In genomic region chr10:87504667-87505365, GRCh38 we compare ENCODE assay signal across 1 cellular context.
A peak's percentile ranks its signal among the peaks of the same experiment; 100 is the strongest.
TF ChIP-seq lines count a peak whose summit lies in the region.

A gene with protein sequence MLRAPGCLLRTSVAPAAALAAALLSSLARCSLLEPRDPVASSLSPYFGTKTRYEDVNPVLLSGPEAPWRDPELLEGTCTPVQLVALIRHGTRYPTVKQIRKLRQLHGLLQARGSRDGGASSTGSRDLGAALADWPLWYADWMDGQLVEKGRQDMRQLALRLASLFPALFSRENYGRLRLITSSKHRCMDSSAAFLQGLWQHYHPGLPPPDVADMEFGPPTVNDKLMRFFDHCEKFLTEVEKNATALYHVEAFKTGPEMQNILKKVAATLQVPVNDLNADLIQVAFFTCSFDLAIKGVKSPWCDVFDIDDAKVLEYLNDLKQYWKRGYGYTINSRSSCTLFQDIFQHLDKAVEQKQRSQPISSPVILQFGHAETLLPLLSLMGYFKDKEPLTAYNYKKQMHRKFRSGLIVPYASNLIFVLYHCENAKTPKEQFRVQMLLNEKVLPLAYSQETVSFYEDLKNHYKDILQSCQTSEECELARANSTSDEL (plus strand): TSS chr10:87504893. CDS start chr10:87504916, 23 bp downstream.

TF ChIP-seq in K562, 482 proteins besides CTCF, POLR2A, EP300 and RAD21 (continued from another document and continues in another):
- TF ChIP-seq ELK3 (CRISPR knock-in tag; IDR thresholded peaks at IDR 0.05) (no peak), CSDE1 (IDR thresholded peaks at IDR 0.05) (no peak), PTTG1 (tag; IDR thresholded peaks at IDR 0.05; ENCODE audit: low read depth) (no peak), ILK (tag; IDR thresholded peaks at IDR 0.05; ENCODE audit: borderline replicate concordance, low read depth) (no peak), ZNF174 (CRISPR knock-in tag; IDR thresholded peaks at IDR 0.05) (no peak), NR0B1 (IDR thresholded peaks at IDR 0.05; ENCODE audit: partially characterized antibody) (no peak), UBTF (IDR thresholded peaks at IDR 0.05; ENCODE audit: borderline replicate concordance in 1 of 2, low read depth in 2 of 2, low read length in 2 of 2) (peak in 1 of 2 experiments; percentile 95; a peak in 3 of 4 replicates), ZNF778 (CRISPR knock-in tag; IDR thresholded peaks at IDR 0.05) (no peak), ZEB2 (IDR thresholded peaks at IDR 0.05) (no peak), ZNF639 (CRISPR knock-in tag; conservative IDR thresholded peaks at IDR 0.05 in 1 of 2, IDR thresholded peaks at IDR 0.05 in 1 of 2) (no peak), ARNT (IDR thresholded peaks at IDR 0.05) (no peak), KDM4B (IDR thresholded peaks at IDR 0.05; ENCODE audit: borderline replicate concordance in 2 of 2, low read depth in 1 of 2) (no peak), BRD4 (IDR thresholded peaks at IDR 0.05) (no peak), ZNF740 (CRISPR knock-in tag; IDR thresholded peaks at IDR 0.05) (no peak), ZNF740 (tag; IDR thresholded peaks at IDR 0.05) (no peak), ZNF695 (CRISPR knock-in tag; IDR thresholded peaks at IDR 0.05) (no peak), MEF2D (tag; conservative IDR thresholded peaks at IDR 0.05; ENCODE audit: low read depth) (no peak), DNMT1 (IDR thresholded peaks at IDR 0.05) (no peak), MCM3 (IDR thresholded peaks at IDR 0.05) (no peak), MYBL2 (IDR thresholded peaks at IDR 0.05; ENCODE audit: low read depth) (no peak), MYBL2 (CRISPR knock-in tag; IDR thresholded peaks at IDR 0.05; ENCODE audit: borderline replicate concordance) (no peak), NBN (IDR thresholded peaks at IDR 0.05; ENCODE audit: low read depth) (no peak), ZNF518B (CRISPR knock-in tag; IDR thresholded peaks at IDR 0.05) (no peak), NR2C1 (IDR thresholded peaks at IDR 0.05) (peak; percentile 91), NR2C1 (tag; IDR thresholded peaks at IDR 0.05) (peak; percentile 93), ETV1 (tag; conservative IDR thresholded peaks at IDR 0.05; ENCODE audit: low read depth) (peak; percentile 48; the same call in 1 of the 2 replicates), TCF3 (CRISPR knock-in tag; IDR thresholded peaks at IDR 0.05) (no peak), TAF1 (IDR thresholded peaks at IDR 0.05; ENCODE audit: control insufficient read depth, extremely low read depth, insufficient read depth, low read length, severe bottlenecking) (peak; percentile 62), RBBP5 (IDR thresholded peaks at IDR 0.05; ENCODE audit: borderline replicate concordance, insufficient read depth, low read length, poor library complexity, severe bottlenecking) (peak; percentile 91), STAT5B (CRISPR knock-in tag; IDR thresholded peaks at IDR 0.05) (no peak), BHLHE40 (IDR thresholded peaks at IDR 0.05; ENCODE audit: low read length) (no peak), BCL6 (CRISPR knock-in tag; IDR thresholded peaks at IDR 0.05) (no peak), PHTF2 (CRISPR knock-in tag; IDR thresholded peaks at IDR 0.05) (no peak), DACH1 (IDR thresholded peaks at IDR 0.05; ENCODE audit: partially characterized antibody) (no peak)
- TF ChIP-seq, protein P1, sequence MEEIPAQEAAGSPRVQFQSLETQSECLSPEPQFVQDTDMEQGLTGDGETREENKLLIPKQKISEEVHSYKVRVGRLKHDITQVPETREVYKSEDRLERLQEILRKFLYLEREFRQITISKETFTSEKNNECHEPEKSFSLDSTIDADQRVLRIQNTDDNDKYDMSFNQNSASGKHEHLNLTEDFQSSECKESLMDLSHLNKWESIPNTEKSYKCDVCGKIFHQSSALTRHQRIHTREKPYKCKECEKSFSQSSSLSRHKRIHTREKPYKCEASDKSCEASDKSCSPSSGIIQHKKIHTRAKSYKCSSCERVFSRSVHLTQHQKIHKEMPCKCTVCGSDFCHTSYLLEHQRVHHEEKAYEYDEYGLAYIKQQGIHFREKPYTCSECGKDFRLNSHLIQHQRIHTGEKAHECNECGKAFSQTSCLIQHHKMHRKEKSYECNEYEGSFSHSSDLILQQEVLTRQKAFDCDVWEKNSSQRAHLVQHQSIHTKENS (CRISPR knock-in tag; IDR thresholded peaks at IDR 0.05) = no peak
- TF ChIP-seq, protein P2, sequence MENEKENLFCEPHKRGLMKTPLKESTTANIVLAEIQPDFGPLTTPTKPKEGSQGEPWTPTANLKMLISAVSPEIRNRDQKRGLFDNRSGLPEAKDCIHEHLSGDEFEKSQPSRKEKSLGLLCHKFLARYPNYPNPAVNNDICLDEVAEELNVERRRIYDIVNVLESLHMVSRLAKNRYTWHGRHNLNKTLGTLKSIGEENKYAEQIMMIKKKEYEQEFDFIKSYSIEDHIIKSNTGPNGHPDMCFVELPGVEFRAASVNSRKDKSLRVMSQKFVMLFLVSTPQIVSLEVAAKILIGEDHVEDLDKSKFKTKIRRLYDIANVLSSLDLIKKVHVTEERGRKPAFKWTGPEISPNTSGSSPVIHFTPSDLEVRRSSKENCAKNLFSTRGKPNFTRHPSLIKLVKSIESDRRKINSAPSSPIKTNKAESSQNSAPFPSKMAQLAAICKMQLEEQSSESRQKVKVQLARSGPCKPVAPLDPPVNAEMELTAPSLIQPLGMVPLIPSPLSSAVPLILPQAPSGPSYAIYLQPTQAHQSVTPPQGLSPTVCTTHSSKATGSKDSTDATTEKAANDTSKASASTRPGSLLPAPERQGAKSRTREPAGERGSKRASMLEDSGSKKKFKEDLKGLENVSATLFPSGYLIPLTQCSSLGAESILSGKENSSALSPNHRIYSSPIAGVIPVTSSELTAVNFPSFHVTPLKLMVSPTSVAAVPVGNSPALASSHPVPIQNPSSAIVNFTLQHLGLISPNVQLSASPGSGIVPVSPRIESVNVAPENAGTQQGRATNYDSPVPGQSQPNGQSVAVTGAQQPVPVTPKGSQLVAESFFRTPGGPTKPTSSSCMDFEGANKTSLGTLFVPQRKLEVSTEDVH (IDR thresholded peaks at IDR 0.05; ENCODE audit: low read depth, partially characterized antibody) = peak; percentile 46
- TF ChIP-seq, protein P3, sequence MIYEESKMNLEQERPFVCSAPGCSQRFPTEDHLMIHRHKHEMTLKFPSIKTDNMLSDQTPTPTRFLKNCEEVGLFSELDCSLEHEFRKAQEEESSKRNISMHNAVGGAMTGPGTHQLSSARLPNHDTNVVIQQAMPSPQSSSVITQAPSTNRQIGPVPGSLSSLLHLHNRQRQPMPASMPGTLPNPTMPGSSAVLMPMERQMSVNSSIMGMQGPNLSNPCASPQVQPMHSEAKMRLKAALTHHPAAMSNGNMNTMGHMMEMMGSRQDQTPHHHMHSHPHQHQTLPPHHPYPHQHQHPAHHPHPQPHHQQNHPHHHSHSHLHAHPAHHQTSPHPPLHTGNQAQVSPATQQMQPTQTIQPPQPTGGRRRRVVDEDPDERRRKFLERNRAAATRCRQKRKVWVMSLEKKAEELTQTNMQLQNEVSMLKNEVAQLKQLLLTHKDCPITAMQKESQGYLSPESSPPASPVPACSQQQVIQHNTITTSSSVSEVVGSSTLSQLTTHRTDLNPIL (CRISPR knock-in tag; IDR thresholded peaks at IDR 0.05) = no peak
